Comparison of ENCODE assay signal across 8 cellular contexts in the genomic region with DNA sequence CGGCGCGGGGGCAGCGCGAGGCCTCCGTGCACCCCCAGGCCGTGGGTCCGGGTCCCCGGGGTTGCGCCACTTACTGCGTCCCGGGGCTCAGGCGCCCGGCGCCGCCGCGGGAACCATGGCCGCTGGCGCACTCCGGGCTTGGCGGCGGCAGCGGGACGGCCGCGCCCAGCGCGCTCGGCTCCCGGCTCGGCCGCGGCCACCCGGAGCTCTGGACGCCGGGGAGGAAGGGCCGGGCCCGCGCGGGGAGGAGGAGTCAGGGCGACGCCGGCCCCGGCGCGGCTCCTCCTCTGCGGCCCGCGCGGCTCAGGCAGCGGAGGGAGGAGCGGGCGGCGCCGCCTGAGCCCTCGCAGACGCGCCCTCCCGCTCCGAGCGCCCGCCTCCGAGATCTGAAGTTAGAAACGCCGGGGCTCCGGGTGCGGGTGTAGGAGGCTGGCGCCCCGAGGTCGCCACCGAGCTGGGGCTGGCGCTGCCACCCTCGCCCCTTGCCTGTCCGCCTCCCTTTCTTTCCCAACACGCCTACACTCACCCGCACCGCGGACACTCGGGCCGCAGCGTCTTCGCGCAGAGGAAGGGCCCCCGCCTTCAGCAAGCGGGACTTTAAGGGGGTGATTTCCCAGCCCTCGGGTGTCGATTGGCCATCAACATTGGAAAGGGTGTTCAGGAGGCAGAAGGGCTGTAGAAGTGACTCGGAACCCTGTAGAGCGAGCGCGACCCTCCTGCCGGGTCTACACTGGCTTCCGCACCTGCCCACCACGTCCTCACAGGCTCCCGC. TPM values are rescaled to one million over a fixed set of nuclear protein-coding genes. Genes with fewer than 3 reads are reported as not detected.
DNase-seq lines count a peak whose midpoint lies in the region; TF ChIP-seq lines count a peak whose summit lies in the region.

A gene with protein sequence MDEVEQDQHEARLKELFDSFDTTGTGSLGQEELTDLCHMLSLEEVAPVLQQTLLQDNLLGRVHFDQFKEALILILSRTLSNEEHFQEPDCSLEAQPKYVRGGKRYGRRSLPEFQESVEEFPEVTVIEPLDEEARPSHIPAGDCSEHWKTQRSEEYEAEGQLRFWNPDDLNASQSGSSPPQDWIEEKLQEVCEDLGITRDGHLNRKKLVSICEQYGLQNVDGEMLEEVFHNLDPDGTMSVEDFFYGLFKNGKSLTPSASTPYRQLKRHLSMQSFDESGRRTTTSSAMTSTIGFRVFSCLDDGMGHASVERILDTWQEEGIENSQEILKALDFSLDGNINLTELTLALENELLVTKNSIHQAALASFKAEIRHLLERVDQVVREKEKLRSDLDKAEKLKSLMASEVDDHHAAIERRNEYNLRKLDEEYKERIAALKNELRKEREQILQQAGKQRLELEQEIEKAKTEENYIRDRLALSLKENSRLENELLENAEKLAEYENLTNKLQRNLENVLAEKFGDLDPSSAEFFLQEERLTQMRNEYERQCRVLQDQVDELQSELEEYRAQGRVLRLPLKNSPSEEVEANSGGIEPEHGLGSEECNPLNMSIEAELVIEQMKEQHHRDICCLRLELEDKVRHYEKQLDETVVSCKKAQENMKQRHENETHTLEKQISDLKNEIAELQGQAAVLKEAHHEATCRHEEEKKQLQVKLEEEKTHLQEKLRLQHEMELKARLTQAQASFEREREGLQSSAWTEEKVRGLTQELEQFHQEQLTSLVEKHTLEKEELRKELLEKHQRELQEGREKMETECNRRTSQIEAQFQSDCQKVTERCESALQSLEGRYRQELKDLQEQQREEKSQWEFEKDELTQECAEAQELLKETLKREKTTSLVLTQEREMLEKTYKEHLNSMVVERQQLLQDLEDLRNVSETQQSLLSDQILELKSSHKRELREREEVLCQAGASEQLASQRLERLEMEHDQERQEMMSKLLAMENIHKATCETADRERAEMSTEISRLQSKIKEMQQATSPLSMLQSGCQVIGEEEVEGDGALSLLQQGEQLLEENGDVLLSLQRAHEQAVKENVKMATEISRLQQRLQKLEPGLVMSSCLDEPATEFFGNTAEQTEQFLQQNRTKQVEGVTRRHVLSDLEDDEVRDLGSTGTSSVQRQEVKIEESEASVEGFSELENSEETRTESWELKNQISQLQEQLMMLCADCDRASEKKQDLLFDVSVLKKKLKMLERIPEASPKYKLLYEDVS (N-terminal part only) (minus strand): TSS at position 231 of the 772 bp plus-strand sequence. CDS start 9,106 bp downstream, outside the sequence.

- peak within 1 kb of the TSS; percentile 98 for H2AFZ ChIP-seq in GM23248
- peak within 1 kb of the TSS; percentile 89 for H2AFZ ChIP-seq in osteoblast (ENCODE audit: low read length)

- no peaks in the 10 kb centered on the region for H3K27me3 ChIP-seq in GM23248 (replicated peaks; ENCODE audit: insufficient read depth)
- H3K27me3 ChIP-seq in osteoblast (ENCODE audit: insufficient read depth, low read length) = no peaks in the 10 kb centered on the region
- H3K27me3 ChIP-seq in tibial artery = no peaks in the 10 kb centered on the region

- H3K9ac ChIP-seq in GM23248 (peak within 1 kb of the TSS; percentile 80), SK-N-MC (ENCODE audit: insufficient read length) (peak within 1 kb of the TSS; percentile 72)

- H3K4me1 ChIP-seq in GM23248 (ENCODE audit: insufficient read depth) (peaks cover 14% of the 10 kb centered on the region), osteoblast (ENCODE audit: insufficient read depth, low read length) (peaks cover 17% of the 10 kb centered on the region), tibial artery (peaks cover 4 to 18% (median 15%) of the 10 kb centered on the region in 4 donors)

- DNase-seq in ELF-1 (ENCODE audit: low read depth, low spot score) (peak; percentile 67), GM23248 (peak; percentile 95), LHCN-M2 (ENCODE audit: low read depth) (peak; percentile 73), SK-N-MC (ENCODE audit: low read depth, low spot score) (no peak), glomerular visceral epithelial cell (ENCODE audit: extremely low spot score) (peak; percentile 86), osteoblast (ENCODE audit: insufficient read length, low spot score, missing footprints) (peak; percentile 98), tibial artery (peak; percentile 77 to 86)
- DNase-seq in activated naive CD4-positive, alpha-beta T cell treated with anti-CD3 and anti-CD28 coated beads, Interleukin-2, amount 50 U/mL, for 16 hours = peak; percentile 81

- H3K4me3 ChIP-seq in GM23248 (peak within 1 kb of the TSS; percentile 88), SK-N-MC (peak within 1 kb of the TSS; percentile 95), osteoblast (ENCODE audit: insufficient read depth, low read length) (peak within 1 kb of the TSS; percentile 76), tibial artery (peak within 1 kb of the TSS; percentile 87 to 92)

- TF ChIP-seq CTCF in osteoblast (IDR thresholded peaks at IDR 0.05; ENCODE audit: extremely low read depth, low read depth, low read length) = no peak
- TF ChIP-seq CTCF in tibial artery (IDR thresholded peaks at IDR 0.05) = no peak

- H4K20me1 ChIP-seq in GM23248 (ENCODE audit: insufficient read depth) (peaks cover 18% of the 10 kb centered on the region), osteoblast (ENCODE audit: insufficient read depth, low read length) (peaks cover 37% of the 10 kb centered on the region)

- H3K79me2 ChIP-seq in GM23248 (ENCODE audit: insufficient read depth) (peaks cover 37% of the 10 kb centered on the region), osteoblast (ENCODE audit: insufficient read depth, low read length) (peaks cover 42% of the 10 kb centered on the region)

- H3K4me2 ChIP-seq in GM23248 (ENCODE audit: unreplicated experiment) (peak within 1 kb of the TSS; percentile 86), osteoblast (ENCODE audit: insufficient read depth, low read length) (peak within 1 kb of the TSS; percentile 98)

- intact Hi-C loops in tibial artery (cut with DNase I; ENCODE audit: low total_unique reads) = no loop called here

- no peaks in the 10 kb centered on the region for H3K36me3 ChIP-seq in GM23248 (ENCODE audit: low read depth)
- peaks cover 3% of the 10 kb centered on the region; the same call in 1 of the 2 replicates for H3K36me3 ChIP-seq in SK-N-MC (ENCODE audit: insufficient read depth, low read length)
- peaks cover 6% of the 10 kb centered on the region for H3K36me3 ChIP-seq in osteoblast (ENCODE audit: insufficient read depth, low read length)
- H3K36me3 ChIP-seq in tibial artery = no peaks in the 10 kb centered on the region

- H3K27ac ChIP-seq in GM23248 = peak within 1 kb of the TSS; percentile 39
- no peak within 1 kb of the TSS for H3K27ac ChIP-seq in SK-N-MC
- H3K27ac ChIP-seq in osteoblast (ENCODE audit: low read depth, low read length) = peak within 1 kb of the TSS; percentile 8
- peak within 1 kb of the TSS; percentile 86 to 88 for H3K27ac ChIP-seq in tibial artery

- 1 to 2% methylated on average over 59 to 63 of the region's 96 CpGs for whole genome bisulfite sequencing in GM23248 (ENCODE audit: low coverage in 1 of 2, low lambda C conversion rate in 2 of 2, missing lambda C conversion rate in 2 of 2), 2 experiments

- no peaks in the 10 kb centered on the region for H3K9me3 ChIP-seq in GM23248 (ENCODE audit: low read depth)
- no peaks in the 10 kb centered on the region for H3K9me3 ChIP-seq in SK-N-MC (ENCODE audit: low read depth, low read length)
- H3K9me3 ChIP-seq in osteoblast (ENCODE audit: low read depth, low read length) = no peaks in the 10 kb centered on the region
- no peaks in the 10 kb centered on the region for H3K9me3 ChIP-seq in tibial artery

- H3F3A ChIP-seq in GM23248 (ENCODE audit: insufficient read depth) = peaks cover 9% of the 10 kb centered on the region

- no peaks in the 10 kb centered on the region for H3K9me2 ChIP-seq in GM23248 (ENCODE audit: insufficient read depth)

- in situ Hi-C loops in GM23248 (cut with MboI) = no loop called here

RNA-seq across cellular contexts. Expression of the gene that starts here (rescaled TPM):
- total RNA-seq in GM23248 (2014; rRNA removed; shearing (Covaris generic)) = 28.7 and 33.3 TPM in 2 replicates
- 16.2 and 17.0 TPM in 2 replicates for polyA plus RNA-seq in GM23248 (2016; fragmentation: Nextera tagmentation; extraction: Ambion mirVana)
- total RNA-seq in LHCN-M2 (2014; rRNA removed) = 34.6 and 40.0 TPM in 2 replicates
- 17.3 TPM for polyA plus RNA-seq in LHCN-M2 (2012)
- total RNA-seq in osteoblast = 40.2 and 42.4 TPM in 2 replicates
